In genomic region chr11:1827095-1827797, GRCh38 we compare ENCODE assay signal across 8 cellular contexts. TPM values are rescaled to one million over a fixed set of nuclear protein-coding genes. Genes with fewer than 3 reads are reported as not detected.
DNase-seq lines count a peak whose midpoint lies in the region; ATAC-seq and TF ChIP-seq lines count a peak whose summit lies in the region.

No MANE protein-coding gene starts in this region.

- H3K79me2 ChIP-seq in PC-3 (ENCODE audit: low read length) = no peaks in the 10 kb centered on the region

- intact Hi-C loops in PC-3 (cut with micrococcal nuclease) = no loop called here

- ATAC-seq in PC-3 = peak; percentile 58
- no peak for ATAC-seq in HG02588 (IDR thresholded peaks at IDR 0.05; ENCODE audit: unreplicated experiment)
- ATAC-seq in HG03520 (IDR thresholded peaks at IDR 0.05; ENCODE audit: unreplicated experiment) = no peak

- POLR2A ChIA-PET in PC-3 (lab: Charles Lee; ENCODE audit: unreplicated experiment) = no interaction called here

- H3F3A ChIP-seq in PC-3 (ENCODE audit: low read length, unreplicated experiment) = no peaks in the 10 kb centered on the region

- H3K9ac ChIP-seq in PC-3 (ENCODE audit: low read length) = no peak overlapping the region

- H3K4me1 ChIP-seq in PC-3 (ENCODE audit: insufficient read depth, low read length) = peaks cover 42% of the 10 kb centered on the region

- DNase-seq in EL (peak; percentile 77), PC-3 (peak; percentile 90), fibroblast of pulmonary artery (ENCODE audit: low read depth) (peak; percentile 84), putamen (ENCODE audit: low spot score) (peak; percentile 39), SKM-1 (lab: John Stamatoyannopoulos, UW; ENCODE audit: unreplicated experiment) (no peak)
- DNase-seq in stimulated activated CD4-positive, alpha-beta T cell treated with anti-CD3 and anti-CD28 coated beads, Interleukin-1b, Interleukin-23, amount 100 ng/mL, for 48 hours = no peak

- H3K9me2 ChIP-seq in PC-3 (replicated peaks; ENCODE audit: low read length) = no peaks in the 10 kb centered on the region

- peak overlapping the region; percentile 75 for H3K4me2 ChIP-seq in PC-3 (ENCODE audit: low read length)

- TF ChIP-seq CTCF in PC-3 (conservative IDR thresholded peaks at IDR 0.05; ENCODE audit: low read depth, low read length) (no peak), fibroblast of pulmonary artery (IDR thresholded peaks at IDR 0.05; ENCODE audit: low read length, missing control alignments) (peak; percentile 1)

- no peaks in the 10 kb centered on the region for H3K9me3 ChIP-seq in PC-3 (ENCODE audit: low read length)

- H4K20me1 ChIP-seq in PC-3 (ENCODE audit: low read length) = no peaks in the 10 kb centered on the region

- no peaks in the 10 kb centered on the region for H3K36me3 ChIP-seq in PC-3 (ENCODE audit: low read depth, low read length)

- no peak overlapping the region for H3K27ac ChIP-seq in PC-3 (ENCODE audit: low read length)

- H3K27me3 ChIP-seq in PC-3 (ENCODE audit: low read length) = no peaks in the 10 kb centered on the region

- H3K4me3 ChIP-seq in PC-3 (ENCODE audit: low read length) = no peak overlapping the region
- no peak overlapping the region for H3K4me3 ChIP-seq in fibroblast of pulmonary artery (replicated peaks; ENCODE audit: low read depth, low read length)

- CTCF ChIA-PET in PC-3 (lab: Charles Lee) = interaction anchor here (0.5 to 0.6 kb wide), 2 partner anchors 55 to 133 kb away, joined by 3 to 4 read pairs; no protein-coding TSS in a partner anchor

- no TSS peak for BruUV-seq in PC-3 (replicated peaks; lab: Mats Ljungman, UMichigan)

- peak overlapping the region; percentile 63 for H2AFZ ChIP-seq in PC-3 (ENCODE audit: low read length)

RNA-seq across cellular contexts. Expression of gene SYT8, which starts 7.5 kb away (rescaled TPM):
- total RNA-seq in PC-3 (2014; rRNA removed) = 4.7 and 7.8 TPM in 2 replicates

RNA-seq across cellular contexts. Expression of gene TNNI2, which starts 11.5 kb away (rescaled TPM):
- 0.55 TPM in 1 of 2 replicates, not detected in the other for total RNA-seq in PC-3 (2014; rRNA removed)

RNA-seq across cellular contexts. Expression of gene LSP1, which starts 25.6 kb away (rescaled TPM):
- total RNA-seq in PC-3 (2014; rRNA removed) = not detected in 2 replicates

Comparison
In these comparisons a context has a peak if more than half of its experiments do, and no peak if none do; other contexts are left out.
1. DNase-seq: peak in EL (single experiment), PC-3 (single experiment), fibroblast of pulmonary artery (single experiment) and putamen (single experiment); none in SKM-1 (single experiment) and stimulated activated CD4-positive, alpha-beta T cell treated with anti-CD3 and anti-CD28 coated beads, Interleukin-1b, Interleukin-23, amount 100 ng/mL, for 48 hours (single experiment).